Comparison of ENCODE assay signal across 21 cellular contexts in the genomic region with DNA sequence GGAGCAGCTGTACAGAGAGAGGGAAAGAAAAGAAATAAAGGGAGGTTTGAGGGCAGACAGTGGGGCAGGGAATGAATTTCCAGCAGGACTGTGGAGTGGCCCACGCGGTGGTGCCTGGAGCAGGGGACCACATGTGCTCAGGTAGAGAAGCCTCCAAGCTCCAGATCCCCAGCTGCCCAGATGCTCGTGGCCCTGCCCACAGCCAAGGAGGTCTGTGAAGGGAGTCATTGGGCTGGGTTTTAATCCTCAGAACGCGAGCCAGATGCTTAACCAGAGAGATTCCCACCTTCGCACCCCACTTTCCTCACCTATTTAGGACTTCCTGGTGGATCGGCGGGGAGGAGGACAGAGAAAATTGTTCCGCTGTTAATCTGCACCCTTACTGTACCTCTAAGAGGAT.
A peak's percentile ranks its signal among the peaks of the same experiment; 100 is the strongest.
DNase-seq lines count a peak whose midpoint lies in the region; ATAC-seq, FAIRE-seq and TF ChIP-seq lines count a peak whose summit lies in the region.
"Had no signal": no experiment of that assay in that cellular context is flagged by ENCODE, and none has a peak within 500 bp of the region (broad histone marks: within the 10 kb centered on the region; RNA-seq: fewer than 3 reads in every experiment).

No MANE protein-coding gene starts in this region.

- peak overlapping the region; percentile 34 for H3K27ac Mint-ChIP-seq in activated naive CD8-positive, alpha-beta T cell treated with anti-CD3 and anti-CD28 coated beads, Interleukin-2, amount 10 ng/mL, durations not matched to agents 7 days and 5 days
- H3K27ac Mint-ChIP-seq in activated naive CD8-positive, alpha-beta T cell treated with anti-CD3 and anti-CD28 coated beads for 36 hours: no peak overlapping the region
- peak overlapping the region in 2 of 7 donors; percentile 12 to 58 for H3K27ac Mint-ChIP-seq in CD4-positive, alpha-beta memory T cell

- POLR2A ChIA-PET in activated naive CD8-positive, alpha-beta T cell treated with anti-CD3 and anti-CD28 coated beads, Interleukin-2, amount 10 ng/mL, durations not matched to agents 7 days and 5 days (lab: Charles Lee): no interaction called here
- POLR2A ChIA-PET in CD4-positive, alpha-beta memory T cell (lab: Charles Lee; ENCODE audit: partially characterized antibody): interaction anchor here (1.2 kb wide), 1 partner anchor 14 kb away, joined by 3 read pairs; no protein-coding TSS in a partner anchor

- peaks cover 14% of the 10 kb centered on the region for H3K9me3 Mint-ChIP-seq in activated naive CD8-positive, alpha-beta T cell treated with anti-CD3 and anti-CD28 coated beads, Interleukin-2, amount 10 ng/mL, durations not matched to agents 7 days and 5 days
- peaks cover 4% of the 10 kb centered on the region for H3K9me3 Mint-ChIP-seq in activated naive CD8-positive, alpha-beta T cell treated with anti-CD3 and anti-CD28 coated beads for 36 hours
- peaks cover 0 to 4% (median 0%) of the 10 kb centered on the region in 8 donors for H3K9me3 Mint-ChIP-seq in CD4-positive, alpha-beta memory T cell

- H3K36me3 ChIP-seq in kidney (ENCODE audit: control insufficient read depth in 1 of 2, insufficient read depth in 2 of 2, low read length in 2 of 2) (no peaks in the 10 kb centered on the region), sigmoid colon (no peaks in the 10 kb centered on the region), hepatocyte (replicated peaks; ENCODE audit: insufficient read depth, low read depth) (no peaks in the 10 kb centered on the region)
- H3K36me3 ChIP-seq in CD4-positive, alpha-beta memory T cell (ENCODE audit: insufficient read depth, low read length): no peaks in the 10 kb centered on the region
- H3K36me3 ChIP-seq: BLaER1 treated with 17β-estradiol and CSF1 and Interleukin-3, amounts not matched to agents 10 nM and 100 nM had no signal

- H3K4me1 Mint-ChIP-seq in activated naive CD8-positive, alpha-beta T cell treated with anti-CD3 and anti-CD28 coated beads, Interleukin-2, amount 10 ng/mL, durations not matched to agents 7 days and 5 days: peaks cover 4% of the 10 kb centered on the region
- no peaks in the 10 kb centered on the region for H3K4me1 Mint-ChIP-seq in activated naive CD8-positive, alpha-beta T cell treated with anti-CD3 and anti-CD28 coated beads for 36 hours
- H3K4me1 Mint-ChIP-seq in CD4-positive, alpha-beta memory T cell: peaks cover 0 to 8% (median 3%) of the 10 kb centered on the region in 4 donors
- H3K4me1 Mint-ChIP-seq: CD8-positive, alpha-beta memory T cell had no signal

- CTCF ChIA-PET in CD4-positive, alpha-beta memory T cell (lab: Charles Lee; ENCODE audit: partially characterized antibody): no interaction called here

- no peak overlapping the region for H2AFZ ChIP-seq in hepatocyte

- ATAC-seq in activated naive CD8-positive, alpha-beta T cell treated with anti-CD3 and anti-CD28 coated beads, Interleukin-2, amount 10 ng/mL, durations not matched to agents 7 days and 5 days (ENCODE audit: low read depth): no peak

- no peak for TF ChIP-seq POLR2A in sigmoid colon (IDR thresholded peaks at IDR 0.05)

- H3K27me3 ChIP-seq in sigmoid colon (no peaks in the 10 kb centered on the region), hepatocyte (no peaks in the 10 kb centered on the region)
- no peaks in the 10 kb centered on the region for H3K27me3 ChIP-seq in CD4-positive, alpha-beta memory T cell (ENCODE audit: insufficient read depth, low read length)
- H3K27me3 ChIP-seq: BLaER1 treated with 17β-estradiol and CSF1 and Interleukin-3, amounts not matched to agents 10 nM and 100 nM had no signal

- 95 to 97% methylated on average over 9 of the region's 9 CpGs for WGBS in sigmoid colon, 2 donors
- WGBS in hepatocyte (ENCODE audit: low lambda C conversion rate, missing lambda C conversion rate): 82% methylated on average over 9 of the region's 9 CpGs

- no peaks in the 10 kb centered on the region for H4K20me1 ChIP-seq in hepatocyte (ENCODE audit: insufficient read depth, poor library complexity, severe bottlenecking)
- H4K20me1 ChIP-seq: BLaER1 treated with 17β-estradiol and CSF1 and Interleukin-3, amounts not matched to agents 10 nM and 100 nM had no signal

- no peak overlapping the region for H3K27ac ChIP-seq in kidney (ENCODE audit: low read depth in 2 of 2, low read length in 2 of 2)
- no peak overlapping the region for H3K27ac ChIP-seq in sigmoid colon
- H3K27ac ChIP-seq in hepatocyte: no peak overlapping the region
- H3K27ac ChIP-seq in CD4-positive, alpha-beta memory T cell (ENCODE audit: low read depth, low read length): no peak overlapping the region
- H3K27ac ChIP-seq: BLaER1 treated with 17β-estradiol and CSF1 and Interleukin-3, amounts not matched to agents 10 nM and 100 nM had no signal

- H3K4me3 Mint-ChIP-seq in activated naive CD8-positive, alpha-beta T cell treated with anti-CD3 and anti-CD28 coated beads, Interleukin-2, amount 10 ng/mL, durations not matched to agents 7 days and 5 days: no peak overlapping the region
- no peak overlapping the region for H3K4me3 Mint-ChIP-seq in activated naive CD8-positive, alpha-beta T cell treated with anti-CD3 and anti-CD28 coated beads for 36 hours
- H3K4me3 Mint-ChIP-seq in CD4-positive, alpha-beta memory T cell: no peak overlapping the region
- H3K4me3 Mint-ChIP-seq: CD8-positive, alpha-beta memory T cell had no signal

- no peak overlapping the region for H3K4me2 ChIP-seq in hepatocyte
- H3K4me2 ChIP-seq: BLaER1 treated with 17β-estradiol and CSF1 and Interleukin-3, amounts not matched to agents 10 nM and 100 nM had no signal

- FAIRE-seq in kidney (lab: Jason Lieb, UNC): no peak
- FAIRE-seq: D721Med, GM12892, GM18507, HTR-8/SVneo had no signal

- H3K9me2 ChIP-seq in hepatocyte (replicated peaks; ENCODE audit: insufficient read depth): no peaks in the 10 kb centered on the region

- no peak for TF ChIP-seq EP300 in sigmoid colon (IDR thresholded peaks at IDR 0.05)

- H3K4me1 ChIP-seq in kidney (ENCODE audit: control insufficient read depth in 1 of 2, insufficient read depth in 1 of 2, low read depth in 1 of 2, low read length in 2 of 2) (no peaks in the 10 kb centered on the region), sigmoid colon (peaks cover 0 to 14% (median 0%) of the 10 kb centered on the region in 4 donors), hepatocyte (ENCODE audit: insufficient read depth) (no peaks in the 10 kb centered on the region)
- H3K4me1 ChIP-seq in CD4-positive, alpha-beta memory T cell (ENCODE audit: insufficient read depth, low read length): no peaks in the 10 kb centered on the region
- H3K4me1 ChIP-seq: BLaER1 treated with 17β-estradiol and CSF1 and Interleukin-3, amounts not matched to agents 10 nM and 100 nM had no signal

- H3K9ac ChIP-seq in kidney (ENCODE audit: low read length in 2 of 2): no peak overlapping the region
- H3K9ac ChIP-seq: BLaER1 treated with 17β-estradiol and CSF1 and Interleukin-3, amounts not matched to agents 10 nM and 100 nM had no signal

- intact Hi-C loops in kidney (cut with DNase I) (no loop called here), sigmoid colon (cut with DNase I) (no loop called here)
- intact Hi-C loops in CD4-positive, alpha-beta memory T cell (cut with micrococcal nuclease): no loop called here

- no peak overlapping the region for H3K4me3 ChIP-seq in kidney (ENCODE audit: low read length in 2 of 2)
- no peak overlapping the region for H3K4me3 ChIP-seq in sigmoid colon
- H3K4me3 ChIP-seq in hepatocyte: no peak overlapping the region
- H3K4me3 ChIP-seq in CD4-positive, alpha-beta memory T cell (ENCODE audit: low read length in 2 of 2): no peak overlapping the region
- H3K4me3 ChIP-seq: BLaER1 treated with 17β-estradiol and CSF1 and Interleukin-3, amounts not matched to agents 10 nM and 100 nM had no signal

- no peak for TF ChIP-seq CTCF in kidney (IDR thresholded peaks at IDR 0.05; ENCODE audit: borderline replicate concordance, extremely low read depth, insufficient read depth)
- no peak for TF ChIP-seq CTCF in sigmoid colon (IDR thresholded peaks at IDR 0.05)
- no peak for TF ChIP-seq CTCF in hepatocyte (IDR thresholded peaks at IDR 0.05; ENCODE audit: poor library complexity)

- DNase-seq in activated naive CD8-positive, alpha-beta T cell treated with anti-CD3 and anti-CD28 coated beads, Interleukin-2, amount 10 ng/mL, durations not matched to agents 7 days and 5 days: no peak
- no peak for DNase-seq in activated naive CD8-positive, alpha-beta T cell treated with anti-CD3 and anti-CD28 coated beads for 36 hours
- DNase-seq in SK-N-DZ (ENCODE audit: low spot score) (peak; percentile 24), kidney (peak; percentile 53), sigmoid colon (peak; percentile 57), NCI-H2171 (lab: John Stamatoyannopoulos, UW) (no peak), hepatocyte (ENCODE audit: low spot score) (no peak)
- no peak for DNase-seq in CD4-positive, alpha-beta memory T cell
- DNase-seq: 8988T; CD8-positive, alpha-beta memory T cell; COR-L47; DMS79; GDM1; GOT3; H7; IMR-90 had no signal

- H3K27me3 Mint-ChIP-seq in activated naive CD8-positive, alpha-beta T cell treated with anti-CD3 and anti-CD28 coated beads, Interleukin-2, amount 10 ng/mL, durations not matched to agents 7 days and 5 days: no peaks in the 10 kb centered on the region
- no peaks in the 10 kb centered on the region for H3K27me3 Mint-ChIP-seq in activated naive CD8-positive, alpha-beta T cell treated with anti-CD3 and anti-CD28 coated beads for 36 hours
- H3K27me3 Mint-ChIP-seq in CD4-positive, alpha-beta memory T cell: no peaks in the 10 kb centered on the region

- H3K79me2 ChIP-seq in hepatocyte: no peaks in the 10 kb centered on the region

- H3K9me3 ChIP-seq in kidney (ENCODE audit: control insufficient read depth in 1 of 2, low read length in 2 of 2): no peaks in the 10 kb centered on the region
- no peaks in the 10 kb centered on the region for H3K9me3 ChIP-seq in sigmoid colon
- H3K9me3 ChIP-seq in hepatocyte (ENCODE audit: low read depth): no peaks in the 10 kb centered on the region
- H3K9me3 ChIP-seq in CD4-positive, alpha-beta memory T cell (ENCODE audit: control insufficient read depth in 1 of 2, low read length in 2 of 2): no peaks in the 10 kb centered on the region
- H3K9me3 ChIP-seq: BLaER1 treated with 17β-estradiol and CSF1 and Interleukin-3, amounts not matched to agents 10 nM and 100 nM had no signal

- H3K36me3 Mint-ChIP-seq in activated naive CD8-positive, alpha-beta T cell treated with anti-CD3 and anti-CD28 coated beads, Interleukin-2, amount 10 ng/mL, durations not matched to agents 7 days and 5 days: peaks cover 20% of the 10 kb centered on the region
- peaks cover 4% of the 10 kb centered on the region for H3K36me3 Mint-ChIP-seq in activated naive CD8-positive, alpha-beta T cell treated with anti-CD3 and anti-CD28 coated beads for 36 hours
- no peaks in the 10 kb centered on the region for H3K36me3 Mint-ChIP-seq in CD4-positive, alpha-beta memory T cell
- H3K36me3 Mint-ChIP-seq: CD8-positive, alpha-beta memory T cell had no signal

Comparison
In these comparisons a context has a peak if more than half of its experiments do, and no peak if none do; other contexts are left out.
1. DNase-seq: peak in SK-N-DZ (single experiment), kidney (single experiment) and sigmoid colon (single experiment); none in activated naive CD8-positive, alpha-beta T cell treated with anti-CD3 and anti-CD28 coated beads, Interleukin-2, amount 10 ng/mL, durations not matched to agents 7 days and 5 days (single experiment), activated naive CD8-positive, alpha-beta T cell treated with anti-CD3 and anti-CD28 coated beads for 36 hours (single experiment), NCI-H2171 (single experiment), hepatocyte (single experiment) and CD4-positive, alpha-beta memory T cell (0 of 5).